8 cellular contexts compared by ENCODE assay signal in the genomic region with DNA sequence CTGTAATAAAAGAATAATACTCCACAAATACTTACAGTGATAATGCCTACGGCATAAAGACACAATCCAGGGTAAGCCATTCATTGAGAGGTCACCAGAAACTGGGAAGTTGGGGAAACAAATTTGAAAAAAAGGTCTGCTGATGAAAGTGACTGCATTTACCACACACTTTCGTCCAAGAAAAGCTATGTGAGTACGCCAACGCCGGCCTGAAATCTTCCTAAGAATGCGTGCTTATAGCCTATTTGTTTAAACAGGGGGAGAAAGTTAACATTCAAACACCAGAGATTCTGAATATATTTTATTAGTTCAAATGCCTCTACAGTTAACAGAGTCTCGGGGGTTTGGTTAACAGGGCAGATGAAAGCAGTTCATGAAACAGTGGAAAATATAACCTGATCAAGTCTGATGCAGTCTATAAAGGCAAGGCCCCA. TPM values are rescaled to one million over a fixed set of nuclear protein-coding genes. Genes with fewer than 3 reads are reported as not detected.
DNase-seq lines count a peak whose midpoint lies in the region; ATAC-seq and TF ChIP-seq lines count a peak whose summit lies in the region.

No MANE protein-coding gene starts in this region.

- H3K27ac ChIP-seq in DOHH2 (ENCODE audit: low read depth, low read length), result peak overlapping the region; percentile 58
- H3K27ac ChIP-seq in HL-60 (replicated peaks), result peak overlapping the region; percentile 96
- H3K27ac ChIP-seq in body of pancreas, result peak overlapping the region; percentile 82 to 92 (median 91)
- H3K27ac ChIP-seq in stomach smooth muscle (ENCODE audit: low read length), result peak overlapping the region; percentile 98

- H3K79me2 ChIP-seq in DOHH2 (ENCODE audit: control insufficient read depth, low read length), result peaks cover 44% of the 10 kb centered on the region

- H3K9me2 ChIP-seq in DOHH2 (replicated peaks; ENCODE audit: control insufficient read depth, low read length), result no peaks in the 10 kb centered on the region

- H3K27me3 ChIP-seq in DOHH2 (ENCODE audit: control insufficient read depth, low read length) (no peaks in the 10 kb centered on the region), HL-60 (ENCODE audit: insufficient read depth, poor library complexity, severe bottlenecking) (no peaks in the 10 kb centered on the region), body of pancreas (no peaks in the 10 kb centered on the region), stomach smooth muscle (ENCODE audit: control insufficient read depth in 1 of 2, insufficient read depth in 2 of 2, low read length in 2 of 2) (no peaks in the 10 kb centered on the region)

- 18 to 19% methylated on average over 7 of the region's 7 CpGs for WGBS in body of pancreas, 2 donors

- no peaks in the 10 kb centered on the region for H4K20me1 ChIP-seq in DOHH2 (ENCODE audit: control insufficient read depth, insufficient read depth, low read depth, low read length)

- H3K9ac ChIP-seq in stomach smooth muscle (ENCODE audit: low read length in 2 of 2), result peak overlapping the region; percentile 99

- peak overlapping the region; percentile 76 for H3K4me2 ChIP-seq in DOHH2 (ENCODE audit: low read length)

- peak overlapping the region; percentile 97 for H3K4me3 ChIP-seq in DOHH2 (ENCODE audit: low read length)
- H3K4me3 ChIP-seq in HL-60 (replicated peaks; ENCODE audit: insufficient read depth, low read length), result peak overlapping the region; percentile 84
- peak overlapping the region; percentile 15 to 80 for H3K4me3 ChIP-seq in body of pancreas
- H3K4me3 ChIP-seq in stomach smooth muscle (ENCODE audit: low read length in 2 of 2), result peak overlapping the region; percentile 95 to 96

- TF ChIP-seq POLR2A in body of pancreas (IDR thresholded peaks at IDR 0.05), result no peak
- TF ChIP-seq POLR2A in erythroblast (IDR thresholded peaks at IDR 0.05; ENCODE audit: low read length), result no peak

- ATAC-seq in body of pancreas, result peak; percentile 1

- peaks cover 14% of the 10 kb centered on the region for H3K4me1 ChIP-seq in DOHH2 (ENCODE audit: control insufficient read depth, low read length)
- H3K4me1 ChIP-seq in body of pancreas, result peaks cover 13% of the 10 kb centered on the region
- H3K4me1 ChIP-seq in stomach smooth muscle (ENCODE audit: control insufficient read depth, insufficient read depth, low read length), result peaks cover 4% of the 10 kb centered on the region

- H3K36me3 ChIP-seq in DOHH2 (ENCODE audit: control insufficient read depth, low read length) (peaks cover 41% of the 10 kb centered on the region), body of pancreas (replicated peaks in 1 of 2; ENCODE audit: insufficient read depth in 1 of 2, low read depth in 2 of 2) (peaks cover under 1 to 4% of the 10 kb centered on the region in 2 donors), stomach smooth muscle (ENCODE audit: control insufficient read depth in 2 of 2, insufficient read depth in 2 of 2, low read length in 2 of 2) (peaks cover 16 to 25% of the 10 kb centered on the region in 2 donors)

- DNase-seq in HL-60 (ENCODE audit: low read depth in 1 of 2, low spot score in 1 of 2) (peak in 1 of 2 experiments; percentile 21), body of pancreas (peak in 1 of 4 donors; percentile 9), kidney tubule cell (ENCODE audit: low spot score) (peak; percentile 50), NCI-H774 (lab: John Stamatoyannopoulos, UW) (no peak), erythroblast (lab: John Stamatoyannopoulos, UW) (no peak)
- DNase-seq in stimulated activated CD4-positive, alpha-beta T cell treated with anti-CD3 and anti-CD28 coated beads, Interleukin-12 subunit alpha, Interleukin-12 subunit beta, amount 100 ng/mL, for 4 hours, result no peak

- H3K9me3 ChIP-seq in DOHH2 (ENCODE audit: control insufficient read depth, insufficient read depth, low read length) (no peaks in the 10 kb centered on the region), body of pancreas (no peaks in the 10 kb centered on the region), stomach smooth muscle (ENCODE audit: control insufficient read depth in 2 of 2, low read length in 2 of 2) (no peaks in the 10 kb centered on the region)

- no peaks in the 10 kb centered on the region for H3F3A ChIP-seq in DOHH2 (ENCODE audit: control insufficient read depth, insufficient read depth)

- TF ChIP-seq CTCF in DOHH2 (IDR thresholded peaks at IDR 0.05; ENCODE audit: low read depth, low read length, poor library complexity, severe bottlenecking), result no peak
- no peak for TF ChIP-seq CTCF in HL-60 (IDR thresholded peaks at IDR 0.05; ENCODE audit: insufficient read depth, low read length)
- TF ChIP-seq CTCF in body of pancreas (IDR thresholded peaks at IDR 0.05), result no peak

- intact Hi-C loops in body of pancreas (cut with DNase I), result no loop called here

RNA-seq across cellular contexts. Expression of gene LTV1, which starts 0.7 kb away (rescaled TPM):
- 1 to 10 TPM; 6.7 to 6.9 TPM for total RNA-seq in body of pancreas

RNA-seq across cellular contexts. Expression of gene ZC2HC1B, which starts 21.8 kb away (rescaled TPM):
- not detected for total RNA-seq in body of pancreas
